In the genomic region with DNA sequence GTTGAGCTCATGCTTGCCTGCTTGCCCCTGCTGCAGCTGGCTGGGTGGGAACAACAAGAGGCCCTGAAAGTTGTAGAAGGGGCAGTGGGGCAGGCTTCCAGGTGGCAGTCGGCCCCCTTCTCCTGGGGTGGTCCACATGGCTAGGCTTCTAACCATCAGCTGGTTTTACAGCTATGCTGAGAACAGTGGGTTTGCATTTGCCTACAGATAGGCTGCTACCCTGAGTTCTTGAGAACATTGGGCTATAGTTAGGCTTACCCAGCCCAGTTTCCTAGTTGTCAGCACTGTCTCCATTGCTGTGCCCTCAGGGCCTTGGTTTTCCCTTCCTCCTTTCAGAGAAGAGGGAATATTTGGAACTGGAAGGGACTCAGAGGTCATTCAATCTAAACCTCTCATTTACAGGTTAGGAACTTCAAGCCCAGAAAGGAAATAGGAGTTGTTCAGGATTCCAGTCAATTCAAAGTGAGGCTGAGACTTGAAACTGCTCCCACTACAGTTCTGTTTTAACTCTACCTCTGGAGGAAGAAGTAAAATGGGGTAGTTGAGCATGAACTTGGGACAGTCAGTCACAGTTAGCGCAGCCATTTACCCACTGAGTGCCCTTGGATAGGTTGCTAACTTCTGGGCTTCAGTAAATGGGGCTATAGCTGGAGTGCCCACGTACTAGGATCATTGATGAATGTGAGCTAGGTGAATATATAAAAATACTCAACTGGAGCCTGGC, we compare ENCODE assay signal across 19 cellular contexts. TPM values are rescaled to one million over a fixed set of nuclear protein-coding genes. Genes with fewer than 3 reads are reported as not detected.
DNase-seq lines count a peak whose midpoint lies in the region; ATAC-seq, FAIRE-seq and TF ChIP-seq lines count a peak whose summit lies in the region.
"Had no signal": no experiment of that assay in that cellular context is flagged by ENCODE, and none has a peak within 500 bp of the region (broad histone marks: within the 10 kb centered on the region; RNA-seq: fewer than 3 reads in every experiment).

No MANE protein-coding gene starts in this region.

- no peak for FAIRE-seq in HTR-8/SVneo (lab: Jason Lieb, UNC)
- FAIRE-seq: endometrium had no signal

- intact Hi-C loops in activated CD4-positive, alpha-beta memory T cell treated with anti-CD3 and anti-CD28 coated beads for 36 hours (cut with micrococcal nuclease), result loop anchor here (1.0 to 2.0 kb wide), 2 partner anchors 8 to 18 kb away; no protein-coding TSS in a partner anchor

- POLR2A ChIA-PET in activated CD4-positive, alpha-beta memory T cell treated with anti-CD3 and anti-CD28 coated beads for 36 hours (lab: Charles Lee), result interaction anchor here (1.6 kb wide), 1 partner anchor 9 kb away, joined by 5 read pairs; no protein-coding TSS in a partner anchor
- POLR2A ChIA-PET in activated CD4-positive, alpha-beta memory T cell treated with anti-CD3 and anti-CD28 coated beads, Interleukin-2, amount 10 ng/mL, durations not matched to agents 7 days and 5 days (lab: Charles Lee), result interaction anchor here (0.8 to 1.6 kb wide), 3 partner anchors 11 to 94 kb away, joined by 3 to 5 read pairs (median 4); partner anchors contain the start of gene CNOT8

- H3K27ac Mint-ChIP-seq in activated CD4-positive, alpha-beta memory T cell treated with anti-CD3 and anti-CD28 coated beads for 36 hours, result peak overlapping the region; percentile 79
- H3K27ac Mint-ChIP-seq in activated CD4-positive, alpha-beta memory T cell treated with anti-CD3 and anti-CD28 coated beads, Interleukin-2, amount 10 ng/mL, durations not matched to agents 7 days and 5 days, result no peak overlapping the region
- H3K27ac Mint-ChIP-seq in HFFc6 (peak overlapping the region; percentile 49; the same call in 1 of the 2 replicates), neural crest cell (ENCODE audit: unreplicated experiment) (peak overlapping the region; percentile 36)
- peak overlapping the region; percentile 68 for H3K27ac Mint-ChIP-seq in activated T-helper 17 cell treated with anti-CD3 and anti-CD28 coated beads, Interleukin-2, amount 50 U/mL, for 72 hours

- no peak for DNase-seq in activated CD4-positive, alpha-beta memory T cell treated with anti-CD3 and anti-CD28 coated beads for 36 hours
- DNase-seq in activated CD4-positive, alpha-beta memory T cell treated with anti-CD3 and anti-CD28 coated beads, Interleukin-2, amount 10 ng/mL, durations not matched to agents 7 days and 5 days, result no peak
- no peak for DNase-seq in HFFc6
- no peak for DNase-seq in neural crest cell (ENCODE audit: low read depth, low spot score)
- no peak for DNase-seq in HTR-8/SVneo (ENCODE audit: insufficient read length, low spot score)
- DNase-seq in T-helper 9 cell, result no peak
- no peak for DNase-seq in effector CD4-positive, alpha-beta T cell
- DNase-seq: foreskin fibroblast; mammary epithelial cell; NCI-H1694 treated with DMSO at 0.1 percent for 48 hours; NCI-H510A treated with DMSO at 0.1 percent for 48 hours; occipital lobe; PC-3; stimulated activated CD4-positive, alpha-beta T cell treated with anti-CD3 and anti-CD28 coated beads, Interleukin-4, amount 100 ng/mL, for 1 hour; SW 1271 had no signal

- peaks cover 77% of the 10 kb centered on the region for H3K4me1 Mint-ChIP-seq in activated CD4-positive, alpha-beta memory T cell treated with anti-CD3 and anti-CD28 coated beads for 36 hours (ENCODE audit: low read depth)
- peaks cover 61% of the 10 kb centered on the region for H3K4me1 Mint-ChIP-seq in activated CD4-positive, alpha-beta memory T cell treated with anti-CD3 and anti-CD28 coated beads, Interleukin-2, amount 10 ng/mL, durations not matched to agents 7 days and 5 days
- H3K4me1 Mint-ChIP-seq in HFFc6 (ENCODE audit: low read depth) (peaks cover 70% of the 10 kb centered on the region), neural crest cell (peaks cover 64% of the 10 kb centered on the region)
- H3K4me1 Mint-ChIP-seq in activated T-helper 17 cell treated with anti-CD3 and anti-CD28 coated beads, Interleukin-2, amount 50 U/mL, for 72 hours, result peaks cover 47% of the 10 kb centered on the region

- no peaks in the 10 kb centered on the region for H3K9me3 Mint-ChIP-seq in activated CD4-positive, alpha-beta memory T cell treated with anti-CD3 and anti-CD28 coated beads for 36 hours
- H3K9me3 Mint-ChIP-seq in activated CD4-positive, alpha-beta memory T cell treated with anti-CD3 and anti-CD28 coated beads, Interleukin-2, amount 10 ng/mL, durations not matched to agents 7 days and 5 days, result no peaks in the 10 kb centered on the region
- H3K9me3 Mint-ChIP-seq in HFFc6 (no peaks in the 10 kb centered on the region), neural crest cell (no peaks in the 10 kb centered on the region)
- H3K9me3 Mint-ChIP-seq in activated T-helper 17 cell treated with anti-CD3 and anti-CD28 coated beads, Interleukin-2, amount 50 U/mL, for 72 hours, result no peaks in the 10 kb centered on the region
- H3K9me3 Mint-ChIP-seq: central memory CD8-positive, alpha-beta T cell had no signal

- H3K4me3 Mint-ChIP-seq in activated CD4-positive, alpha-beta memory T cell treated with anti-CD3 and anti-CD28 coated beads for 36 hours, result no peak overlapping the region
- H3K4me3 Mint-ChIP-seq in activated CD4-positive, alpha-beta memory T cell treated with anti-CD3 and anti-CD28 coated beads, Interleukin-2, amount 10 ng/mL, durations not matched to agents 7 days and 5 days, result no peak overlapping the region
- H3K4me3 Mint-ChIP-seq in HFFc6, result no peak overlapping the region
- H3K4me3 Mint-ChIP-seq in activated T-helper 17 cell treated with anti-CD3 and anti-CD28 coated beads, Interleukin-2, amount 50 U/mL, for 72 hours, result peak overlapping the region; percentile 61
- H3K4me3 Mint-ChIP-seq in neural crest cell, result no peak overlapping the region

- ATAC-seq in activated T-helper 17 cell treated with anti-CD3 and anti-CD28 coated beads, Interleukin-2, amount 50 U/mL, for 72 hours (replicated peaks), result peak; percentile 61
- ATAC-seq: PC-3, sciatic nerve had no signal

- H3K27me3 Mint-ChIP-seq in activated CD4-positive, alpha-beta memory T cell treated with anti-CD3 and anti-CD28 coated beads for 36 hours, result no peaks in the 10 kb centered on the region
- no peaks in the 10 kb centered on the region for H3K27me3 Mint-ChIP-seq in activated CD4-positive, alpha-beta memory T cell treated with anti-CD3 and anti-CD28 coated beads, Interleukin-2, amount 10 ng/mL, durations not matched to agents 7 days and 5 days
- H3K27me3 Mint-ChIP-seq in HFFc6 (ENCODE audit: insufficient read depth), result no peaks in the 10 kb centered on the region; the same call in 1 of the 2 replicates
- H3K27me3 Mint-ChIP-seq in activated T-helper 17 cell treated with anti-CD3 and anti-CD28 coated beads, Interleukin-2, amount 50 U/mL, for 72 hours, result no peaks in the 10 kb centered on the region
- no peaks in the 10 kb centered on the region for H3K27me3 Mint-ChIP-seq in neural crest cell (ENCODE audit: low read depth)
- H3K27me3 Mint-ChIP-seq: central memory CD8-positive, alpha-beta T cell had no signal

- TF ChIP-seq CTCF in HFFc6 (IDR thresholded peaks at IDR 0.05) (no peak), neural crest cell (conservative IDR thresholded peaks at IDR 0.05) (no peak)

- CTCF ChIA-PET in activated CD4-positive, alpha-beta memory T cell treated with anti-CD3 and anti-CD28 coated beads for 36 hours (lab: Charles Lee), result interaction anchor here (1.0 kb wide), 1 partner anchor 12 kb away, joined by 3 read pairs; no protein-coding TSS in a partner anchor
- CTCF ChIA-PET in activated CD4-positive, alpha-beta memory T cell treated with anti-CD3 and anti-CD28 coated beads, Interleukin-2, amount 10 ng/mL, durations not matched to agents 7 days and 5 days (lab: Charles Lee), result interaction anchor here (0.9 to 1.3 kb wide), 3 partner anchors 8 to 91 kb away, joined by 3 read pairs; no protein-coding TSS in a partner anchor

- peaks cover 13% of the 10 kb centered on the region for H3K36me3 Mint-ChIP-seq in activated CD4-positive, alpha-beta memory T cell treated with anti-CD3 and anti-CD28 coated beads for 36 hours
- peaks cover 10% of the 10 kb centered on the region for H3K36me3 Mint-ChIP-seq in activated CD4-positive, alpha-beta memory T cell treated with anti-CD3 and anti-CD28 coated beads, Interleukin-2, amount 10 ng/mL, durations not matched to agents 7 days and 5 days (ENCODE audit: low read depth)
- H3K36me3 Mint-ChIP-seq in HFFc6 (ENCODE audit: low read depth) (peaks cover 6% of the 10 kb centered on the region), neural crest cell (ENCODE audit: low read depth) (no peaks in the 10 kb centered on the region)
- H3K36me3 Mint-ChIP-seq in activated T-helper 17 cell treated with anti-CD3 and anti-CD28 coated beads, Interleukin-2, amount 50 U/mL, for 72 hours (ENCODE audit: low read depth), result peaks cover 46% of the 10 kb centered on the region

RNA-seq across cellular contexts. Expression of gene LARP1, which starts 11.5 kb away (rescaled TPM):
- total RNA-seq in activated CD4-positive, alpha-beta memory T cell treated with anti-CD3 and anti-CD28 coated beads for 36 hours, result 100 to 1,000 TPM; 186 to 201 TPM
- 100 to 1,000 TPM; 174 to 177 TPM for total RNA-seq in activated CD4-positive, alpha-beta memory T cell treated with anti-CD3 and anti-CD28 coated beads, Interleukin-2, amount 10 ng/mL, durations not matched to agents 7 days and 5 days
- 100 to 1,000 TPM; 204 to 228 (median 208) TPM for total RNA-seq in HFFc6 (2021; fragmentation: NEBNext Ultra II Directional; extraction: Animal tissue kit (Norgen Biotek cat#: 25700))
- 100 to 1,000 TPM; 121 to 242 TPM for total RNA-seq in activated T-helper 17 cell treated with anti-CD3 and anti-CD28 coated beads, Interleukin-2, amount 50 U/mL, for 72 hours
- 230 and 231 TPM in 2 replicates for total RNA-seq in neural crest cell
